In the genomic region with DNA sequence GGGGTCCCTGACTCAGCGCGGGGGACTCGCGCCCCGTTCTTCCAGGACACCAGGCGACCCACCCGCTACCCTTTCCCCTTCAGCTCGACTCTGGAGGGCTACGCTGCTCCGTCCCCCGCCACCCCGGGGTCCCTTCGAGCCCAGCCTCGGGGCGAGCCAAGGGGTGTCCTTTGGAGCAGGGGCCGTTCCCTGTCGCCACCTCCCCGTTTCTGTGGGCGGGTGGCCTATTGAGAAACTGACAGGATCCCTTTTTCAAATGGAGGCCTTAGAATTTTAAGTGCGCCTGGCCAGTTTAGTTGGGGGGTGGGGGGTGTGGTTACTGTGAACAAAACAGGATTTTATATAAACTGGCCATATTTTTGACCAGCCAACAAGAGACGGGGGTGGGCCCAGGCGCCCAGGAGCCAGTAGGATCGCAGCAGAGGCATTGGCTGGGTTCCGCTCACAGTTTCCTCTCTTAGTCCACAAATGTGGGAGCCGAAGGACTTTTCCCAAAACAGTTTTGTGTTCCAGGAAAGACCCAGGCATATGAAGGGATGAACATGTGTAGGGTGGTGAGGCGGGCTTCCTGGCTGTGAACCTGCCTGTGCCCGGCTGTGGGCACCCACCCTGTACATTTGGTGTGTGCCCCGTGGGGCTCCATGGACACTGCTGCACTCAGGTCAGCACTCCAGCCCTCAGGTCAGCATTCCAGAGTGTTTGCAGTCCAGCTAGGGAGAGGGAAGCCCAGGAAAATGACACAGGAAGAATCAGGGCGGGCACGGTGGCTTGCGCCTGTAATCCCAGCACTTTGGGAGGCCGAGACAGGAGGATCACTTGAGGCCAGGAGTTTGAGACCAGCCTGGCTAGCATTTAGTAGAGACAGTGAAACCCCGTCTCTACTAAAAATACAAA, we compare ENCODE assay signal across 8 cellular contexts. TPM values are rescaled to one million over a fixed set of nuclear protein-coding genes. Genes with fewer than 3 reads are reported as not detected.
A peak's percentile ranks its signal among the peaks of the same experiment; 100 is the strongest.
DNase-seq lines count a peak whose midpoint lies in the region; ATAC-seq, FAIRE-seq and TF ChIP-seq lines count a peak whose summit lies in the region.

No MANE protein-coding gene starts in this region.

- FAIRE-seq in kidney (lab: Jason Lieb, UNC) (no peak), small intestine (lab: Jason Lieb, UNC) (no peak)

- peaks cover 7% of the 10 kb centered on the region for H3K4me1 Mint-ChIP-seq in MCF 10A (ENCODE audit: insufficient read depth, unreplicated experiment)

- CTCF ChIA-PET in MCF 10A (lab: Yijun Ruan, JAX): no interaction called here

- 27 to 38% (median 35%) methylated on average over 32 to 33 of the region's 33 CpGs for WGBS in small intestine, 3 donors

- H3K9me3 Mint-ChIP-seq in MCF 10A (ENCODE audit: unreplicated experiment): no peaks in the 10 kb centered on the region

- TF ChIP-seq CTCF in MCF 10A (IDR thresholded peaks at IDR 0.05; ENCODE audit: unreplicated experiment) (no peak), kidney (IDR thresholded peaks at IDR 0.05; ENCODE audit: borderline replicate concordance, extremely low read depth, insufficient read depth) (no peak)

- H3K36me3 ChIP-seq in kidney (ENCODE audit: control insufficient read depth in 1 of 2, insufficient read depth in 2 of 2, low read length in 2 of 2) (no peaks in the 10 kb centered on the region), small intestine (ENCODE audit: control insufficient read depth in 2 of 2, insufficient read depth in 2 of 2, low read length in 2 of 2) (no peaks in the 10 kb centered on the region)

- H3K27me3 Mint-ChIP-seq in MCF 10A (ENCODE audit: insufficient read depth, unreplicated experiment): no peaks in the 10 kb centered on the region

- H3K27ac Mint-ChIP-seq in MCF 10A (ENCODE audit: low read depth, unreplicated experiment): no peak overlapping the region

- H3K4me1 ChIP-seq in kidney (ENCODE audit: control insufficient read depth in 1 of 2, insufficient read depth in 1 of 2, low read depth in 1 of 2, low read length in 2 of 2) (peaks cover 6 to 20% of the 10 kb centered on the region in 2 donors), small intestine (ENCODE audit: control insufficient read depth in 2 of 2, insufficient read depth in 1 of 2, low read depth in 1 of 2, low read length in 1 of 2) (peaks cover 2 to 3% of the 10 kb centered on the region in 2 donors)

- no peaks in the 10 kb centered on the region for H3K36me3 Mint-ChIP-seq in MCF 10A (ENCODE audit: insufficient read depth, unreplicated experiment)

- H3K9me3 ChIP-seq in kidney (ENCODE audit: control insufficient read depth in 1 of 2, low read length in 2 of 2): no peaks in the 10 kb centered on the region
- H3K9me3 ChIP-seq in small intestine (ENCODE audit: control insufficient read depth, low read depth): no peaks in the 10 kb centered on the region

- no peak for ATAC-seq in GM19397 (IDR thresholded peaks at IDR 0.05; ENCODE audit: unreplicated experiment)

- H3K27me3 ChIP-seq in small intestine (ENCODE audit: control insufficient read depth in 2 of 2, insufficient read depth in 2 of 2, low read length in 2 of 2): no peaks in the 10 kb centered on the region

- DNase-seq in AG20443 (ENCODE audit: low spot score) (peak; percentile 90), MCF 10A (ENCODE audit: unreplicated experiment) (no peak), kidney (peak; percentile 90), small intestine (no peak), mesenteric fat pad (ENCODE audit: low spot score) (no peak)
- no peak for DNase-seq in Jurkat, Clone E6-1 (ENCODE audit: low read depth, low spot score)
- DNase-seq in activated naive CD4-positive, alpha-beta T cell treated with Interleukin-2 at 50 U/mL for 16 hours: no peak

- POLR2A ChIA-PET in MCF 10A (lab: Yijun Ruan, JAX): no interaction called here

- peak overlapping the region; percentile 73 for H3K4me3 Mint-ChIP-seq in MCF 10A (ENCODE audit: unreplicated experiment)

- no TSS peak for BruUV-seq in MCF 10A (replicated peaks; lab: Mats Ljungman, UMichigan)

- H3K9ac ChIP-seq in kidney (ENCODE audit: low read length in 2 of 2): peak overlapping the region in 1 of 2 donors; percentile 48

- H3K27ac ChIP-seq in kidney (ENCODE audit: low read depth in 2 of 2, low read length in 2 of 2) (peak overlapping the region; percentile 88 to 89), small intestine (ENCODE audit: low read depth in 1 of 2, low read length in 1 of 2) (peak overlapping the region in 1 of 2 donors; percentile 90)

- H3K4me3 ChIP-seq in Jurkat, Clone E6-1 (ENCODE audit: low read length): peak overlapping the region; percentile 63
- H3K4me3 ChIP-seq in kidney (ENCODE audit: low read length in 2 of 2) (peak overlapping the region in 1 of 2 donors; percentile 44), small intestine (ENCODE audit: low read depth in 1 of 2, low read length in 2 of 2) (peak overlapping the region; percentile 70 to 79)

- intact Hi-C loops in MCF 10A (cut with micrococcal nuclease): no loop called here
- intact Hi-C loops in kidney (cut with DNase I): no loop called here

RNA-seq across cellular contexts. Expression of a gene that starts 0.7 kb away (rescaled TPM):
- 25.9 TPM for polyA plus RNA-seq in Jurkat, Clone E6-1 (2012; ENCODE audit: insufficient read depth, insufficient read length)
- total RNA-seq in MCF 10A (2022): 24.8 and 35.1 TPM in 2 replicates
- total RNA-seq in kidney: 172 TPM
- 72.1 TPM for polyA plus RNA-seq in kidney (ENCODE audit: insufficient read depth, low read depth, low replicate concordance)
- 10 to 100 TPM; 12.7 to 84.6 (median 18.1) TPM for polyA plus RNA-seq in small intestine
- 351 TPM for total RNA-seq in mesenteric fat pad

RNA-seq across cellular contexts. Expression of a gene that starts 22.9 kb away (rescaled TPM):
- not detected for polyA plus RNA-seq in Jurkat, Clone E6-1 (2012; ENCODE audit: insufficient read depth, insufficient read length)
- total RNA-seq in MCF 10A (2022) (0.68 and 0.86 TPM in 2 replicates), kidney (3.6 TPM), mesenteric fat pad (6.5 TPM)
- polyA plus RNA-seq in kidney (ENCODE audit: insufficient read depth, low read depth, low replicate concordance) (not detected), small intestine (under 1 TPM in 1 of 3 donors, not detected in 2; 0.25 TPM)

RNA-seq across cellular contexts. Expression of a gene that starts 53.8 kb away (rescaled TPM):
- 0.66 TPM for polyA plus RNA-seq in Jurkat, Clone E6-1 (2012; ENCODE audit: insufficient read depth, insufficient read length)
- total RNA-seq in MCF 10A (2022) (56.7 and 58.0 TPM in 2 replicates), kidney (240 TPM), mesenteric fat pad (417 TPM)
- polyA plus RNA-seq in kidney (ENCODE audit: insufficient read depth, low read depth, low replicate concordance) (310 TPM), small intestine (100 to 1,000 TPM; 181 to 326 (median 255) TPM)

Comparison
In these comparisons a context has a peak if more than half of its experiments do, and no peak if none do; other contexts are left out.
1. DNase-seq: peak in AG20443 (single experiment) and kidney (single experiment); none in Jurkat, Clone E6-1 (single experiment), MCF 10A (single experiment), small intestine (single experiment), mesenteric fat pad (single experiment) and activated naive CD4-positive, alpha-beta T cell treated with Interleukin-2 at 50 U/mL for 16 hours (single experiment).